1 cellular context compared by ENCODE assay signal in the genomic region with DNA sequence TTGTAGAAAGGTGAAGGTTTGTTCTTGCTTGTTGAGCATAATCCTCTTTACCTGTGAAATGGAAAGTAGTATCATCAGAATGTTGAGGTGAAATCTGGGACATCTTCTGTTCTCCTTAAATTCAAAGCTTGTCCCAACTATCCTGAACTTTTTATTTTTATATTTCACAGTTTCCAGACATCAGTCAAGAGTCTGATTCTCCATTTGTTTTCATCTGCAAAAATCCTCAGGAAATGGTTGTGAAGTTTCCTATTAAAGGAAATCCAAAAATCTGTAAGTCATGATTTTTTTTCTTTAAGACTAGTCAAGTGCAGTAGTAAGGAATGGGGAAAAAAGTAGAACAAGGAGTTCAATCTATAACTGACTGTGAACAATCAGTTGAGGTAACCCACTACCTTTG.
TF ChIP-seq lines count a peak whose summit lies in the region.

No MANE protein-coding gene starts in this region.

TF ChIP-seq in A549, 52 proteins besides CTCF, POLR2A, EP300 and RAD21:
- TF ChIP-seq EHMT2 (IDR thresholded peaks at IDR 0.05; ENCODE audit: low read depth): no peak
- no peak for TF ChIP-seq HEYL (CRISPR knock-in tag; IDR thresholded peaks at IDR 0.05)
TF ChIP-seq in A549: peak in this region for 0.
